27 cellular contexts compared by ENCODE assay signal in the genomic region with DNA sequence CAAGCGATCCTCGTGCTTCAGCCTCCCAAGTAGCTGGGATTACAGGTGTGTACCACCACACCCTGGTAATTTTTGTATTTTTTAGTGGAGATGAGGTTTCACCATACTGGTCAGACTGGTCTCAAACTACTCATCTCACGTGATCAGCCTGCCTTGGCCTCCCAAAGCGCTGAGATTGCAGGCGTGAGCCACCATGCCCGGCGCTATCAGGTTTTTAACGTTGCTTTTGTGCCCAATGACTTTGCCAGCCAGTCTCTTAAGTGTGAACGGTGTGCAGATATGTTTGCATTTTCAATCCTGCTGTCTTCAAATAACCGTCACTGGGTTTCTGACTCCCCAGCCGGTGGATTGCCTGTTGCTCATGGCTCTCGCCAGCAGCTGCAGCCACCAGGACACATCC.
"Had no signal": no experiment of that assay in that cellular context is flagged by ENCODE, and none has a peak within 500 bp of the region (broad histone marks: within the 10 kb centered on the region; RNA-seq: fewer than 3 reads in every experiment).

No MANE protein-coding gene starts in this region.

- FAIRE-seq: astrocyte, frontal cortex, keratinocyte had no signal

- H3K4me1 Mint-ChIP-seq: activated CD4-positive, alpha-beta T cell treated with anti-CD3 and anti-CD28 coated beads for 36 hours; activated naive CD8-positive, alpha-beta T cell treated with anti-CD3 and anti-CD28 coated beads, Interleukin-2, amount 10 ng/mL, durations not matched to agents 7 days and 5 days; naive B cell had no signal

- H3K4me3 ChIP-seq: hepatocyte, prostate gland, SK-N-MC, smooth muscle cell, suprapubic skin, tibial artery had no signal

- H3K36me3 Mint-ChIP-seq: activated naive CD8-positive, alpha-beta T cell treated with anti-CD3 and anti-CD28 coated beads, Interleukin-2, amount 10 ng/mL, durations not matched to agents 7 days and 5 days; mesothelial cell of epicardium; naive B cell had no signal

- ATAC-seq: activated CD4-positive, alpha-beta T cell treated with anti-CD3 and anti-CD28 coated beads for 36 hours; left cardiac atrium had no signal

- H3K27me3 ChIP-seq: brain microvascular endothelial cell, hepatocyte, neutrophil had no signal

- H3K9me3 Mint-ChIP-seq: activated naive CD8-positive, alpha-beta T cell treated with anti-CD3 and anti-CD28 coated beads, Interleukin-2, amount 10 ng/mL, durations not matched to agents 7 days and 5 days; activated T-helper 2 cell treated with anti-CD3 and anti-CD28 coated beads, Interferon-gamma antibody, Interleukin-2, Interleukin-4, amounts not matched to agents 10 μg/mL and 5 μg/mL and 100 μg/mL, durations not matched to agents 14 hours and 24 hours and 36 hours; mesothelial cell of epicardium; naive B cell; nephron progenitor cell had no signal

- H3K27me3 Mint-ChIP-seq: activated naive CD8-positive, alpha-beta T cell treated with anti-CD3 and anti-CD28 coated beads, Interleukin-2, amount 10 ng/mL, durations not matched to agents 7 days and 5 days had no signal

- H3K27ac ChIP-seq: brain microvascular endothelial cell, hepatocyte, neutrophil, prostate gland, SK-N-MC, suprapubic skin, tibial artery had no signal

- H3K36me3 ChIP-seq: brain microvascular endothelial cell, neutrophil, prostate gland, suprapubic skin, tibial artery had no signal

- H3K27ac Mint-ChIP-seq: activated CD4-positive, alpha-beta T cell treated with anti-CD3 and anti-CD28 coated beads for 36 hours; activated naive CD8-positive, alpha-beta T cell treated with anti-CD3 and anti-CD28 coated beads, Interleukin-2, amount 10 ng/mL, durations not matched to agents 7 days and 5 days; activated T-helper 2 cell treated with anti-CD3 and anti-CD28 coated beads, Interferon-gamma antibody, Interleukin-2, Interleukin-4, amounts not matched to agents 10 μg/mL and 5 μg/mL and 100 μg/mL, durations not matched to agents 14 hours and 24 hours and 36 hours; mesothelial cell of epicardium had no signal

- H3K9me3 ChIP-seq: neutrophil, prostate gland, suprapubic skin, tibial artery had no signal

- H3K4me3 Mint-ChIP-seq: activated CD4-positive, alpha-beta T cell treated with anti-CD3 and anti-CD28 coated beads for 36 hours; activated naive CD8-positive, alpha-beta T cell treated with anti-CD3 and anti-CD28 coated beads, Interleukin-2, amount 10 ng/mL, durations not matched to agents 7 days and 5 days; mesothelial cell of epicardium; naive B cell; nephron progenitor cell had no signal

- DNase-seq: activated CD4-positive, alpha-beta T cell treated with anti-CD3 and anti-CD28 coated beads for 36 hours; activated CD4-positive, CD25-positive, alpha-beta regulatory T cell; activated naive CD4-positive, alpha-beta T cell; activated naive CD8-positive, alpha-beta T cell treated with anti-CD3 and anti-CD28 coated beads, Interleukin-2, amount 10 ng/mL, durations not matched to agents 7 days and 5 days; activated T-cell treated with anti-CD3 and anti-CD28 coated beads, Interleukin-2, amount 50 U/mL, for 48 hours; brain microvascular endothelial cell; central memory CD4-positive, alpha-beta T cell; dermis blood vessel endothelial cell; effector CD8-positive, alpha-beta T cell; left cardiac atrium; mammary epithelial cell; naive B cell; nephron progenitor cell; retina; stimulated activated naive CD4-positive, alpha-beta T cell; tibial artery had no signal

- H3K4me1 ChIP-seq: prostate gland, suprapubic skin, tibial artery had no signal
